In genomic region chr22:20899827-20900423, GRCh38 we compare ENCODE assay signal across 33 cellular contexts.
"Had no signal": no experiment of that assay in that cellular context is flagged by ENCODE, and none has a peak within 500 bp of the region (broad histone marks: within the 10 kb centered on the region; RNA-seq: fewer than 3 reads in every experiment).

No MANE protein-coding gene starts in this region.

- H3K4me1 ChIP-seq: ascending aorta had no signal

- H3K4me3 Mint-ChIP-seq: activated CD4-positive, alpha-beta T cell treated with anti-CD3 and anti-CD28 coated beads, Interleukin-2, amount 10 ng/mL, durations not matched to agents 24 days and 14 days; activated CD8-positive, alpha-beta T cell treated with anti-CD3 and anti-CD28 coated beads for 36 hours; activated naive CD8-positive, alpha-beta T cell treated with anti-CD3 and anti-CD28 coated beads for 36 hours; activated T-cell treated with anti-CD3 and anti-CD28 coated beads, Interleukin-2, amount 50 U/mL, for 72 hours; activated T-helper 17 cell treated with anti-CD3 and anti-CD28 coated beads, Interleukin-2, amount 50 U/mL, for 72 hours; central memory CD8-positive, alpha-beta T cell had no signal

- H3K27ac ChIP-seq: ascending aorta, cardiac muscle cell, KMS-11, PC-9, RWPE1, WERI-Rb-1 had no signal

- H3K9me3 ChIP-seq: ascending aorta had no signal

- DNase-seq: activated CD4-positive, alpha-beta T cell treated with anti-CD3 and anti-CD28 coated beads, Interleukin-2, amount 10 ng/mL, durations not matched to agents 24 days and 14 days; activated CD4-positive, alpha-beta T cell treated with anti-CD3 and anti-CD28 coated beads, Interleukin-2, amount 50 U/mL, for 4 hours; activated CD4-positive, CD25-positive, alpha-beta regulatory T cell; activated CD8-positive, alpha-beta T cell treated with anti-CD3 and anti-CD28 coated beads for 36 hours; activated effector memory CD4-positive, alpha-beta T cell treated with anti-CD3 and anti-CD28 coated beads, Interleukin-2, amount 50 U/mL, for 16 hours; activated naive CD4-positive, alpha-beta T cell; activated naive CD4-positive, alpha-beta T cell treated with anti-CD3 and anti-CD28 coated beads, Interleukin-2, amount 50 U/mL, for 16 hours; activated naive CD8-positive, alpha-beta T cell treated with anti-CD3 and anti-CD28 coated beads for 36 hours; activated T-cell treated with anti-CD3 and anti-CD28 coated beads, Interleukin-2, amount 50 U/mL, for 1 hour; activated T-cell treated with anti-CD3 and anti-CD28 coated beads, Interleukin-2, amount 50 U/mL, for 72 hours; amygdala; MM.1S; NCI-H1092; NCI-H1436 treated with DMSO at 0.1 percent for 48 hours; NCI-H1694 treated with DMSO at 0.1 percent for 48 hours; NCI-H2029; NCI-H345; NCI-H524 treated with DMSO at 0.1 percent for 48 hours; PC-9; SIG-M5; SW 1271; T-helper 1 cell; T-helper 2 cell; T-helper 9 cell; WERI-Rb-1 had no signal

- H3K4me2 ChIP-seq: KMS-11, PC-9 had no signal

- H3K36me3 Mint-ChIP-seq: activated naive CD8-positive, alpha-beta T cell treated with anti-CD3 and anti-CD28 coated beads for 36 hours had no signal

- H3K4me3 ChIP-seq: ascending aorta, cardiac muscle cell, PC-9 had no signal

- H2AFZ ChIP-seq: PC-9 had no signal

- H3K27ac Mint-ChIP-seq: activated CD4-positive, alpha-beta T cell treated with anti-CD3 and anti-CD28 coated beads, Interleukin-2, amount 10 ng/mL, durations not matched to agents 24 days and 14 days; activated CD8-positive, alpha-beta T cell treated with anti-CD3 and anti-CD28 coated beads for 36 hours; activated naive CD8-positive, alpha-beta T cell treated with anti-CD3 and anti-CD28 coated beads for 36 hours; activated T-cell treated with anti-CD3 and anti-CD28 coated beads, Interleukin-2, amount 50 U/mL, for 72 hours; activated T-helper 17 cell treated with anti-CD3 and anti-CD28 coated beads, Interleukin-2, amount 50 U/mL, for 72 hours had no signal

- H3K27me3 Mint-ChIP-seq: activated naive CD8-positive, alpha-beta T cell treated with anti-CD3 and anti-CD28 coated beads for 36 hours; activated T-helper 17 cell treated with anti-CD3 and anti-CD28 coated beads, Interleukin-2, amount 50 U/mL, for 72 hours; central memory CD8-positive, alpha-beta T cell had no signal

- H3K27me3 ChIP-seq: ascending aorta, cardiac muscle cell had no signal

- H3K9ac ChIP-seq: KMS-11 had no signal

- H3K4me1 Mint-ChIP-seq: activated CD4-positive, alpha-beta T cell treated with anti-CD3 and anti-CD28 coated beads, Interleukin-2, amount 10 ng/mL, durations not matched to agents 24 days and 14 days; activated naive CD8-positive, alpha-beta T cell treated with anti-CD3 and anti-CD28 coated beads for 36 hours; activated T-helper 17 cell treated with anti-CD3 and anti-CD28 coated beads, Interleukin-2, amount 50 U/mL, for 72 hours; central memory CD8-positive, alpha-beta T cell had no signal

- ATAC-seq: activated CD8-positive, alpha-beta T cell treated with anti-CD3 and anti-CD28 coated beads for 36 hours; activated T-cell treated with anti-CD3 and anti-CD28 coated beads, Interleukin-2, amount 50 U/mL, for 72 hours; activated T-helper 17 cell treated with anti-CD3 and anti-CD28 coated beads, Interleukin-2, amount 50 U/mL, for 72 hours; Right ventricle myocardium inferior had no signal

- H3K9me3 Mint-ChIP-seq: activated CD4-positive, alpha-beta T cell treated with anti-CD3 and anti-CD28 coated beads, Interleukin-2, amount 10 ng/mL, durations not matched to agents 24 days and 14 days; activated CD8-positive, alpha-beta T cell treated with anti-CD3 and anti-CD28 coated beads for 36 hours; activated naive CD8-positive, alpha-beta T cell treated with anti-CD3 and anti-CD28 coated beads for 36 hours; activated T-cell treated with anti-CD3 and anti-CD28 coated beads, Interleukin-2, amount 50 U/mL, for 72 hours; activated T-helper 17 cell treated with anti-CD3 and anti-CD28 coated beads, Interleukin-2, amount 50 U/mL, for 72 hours; central memory CD8-positive, alpha-beta T cell had no signal

- FAIRE-seq: RCC 7860 had no signal

- H3K36me3 ChIP-seq: ascending aorta, cardiac muscle cell, WERI-Rb-1 had no signal
